ENCODE assay signal across 12 cellular contexts in genomic region chr2:217916504-217917254, GRCh38.
DNase-seq lines count a peak whose midpoint lies in the region; ATAC-seq and TF ChIP-seq lines count a peak whose summit lies in the region.
"Had no signal": no experiment of that assay in that cellular context is flagged by ENCODE, and none has a peak within 500 bp of the region (broad histone marks: within the 10 kb centered on the region; RNA-seq: fewer than 3 reads in every experiment).

No MANE protein-coding gene starts in this region.

- peaks cover 71% of the 10 kb centered on the region for H3K4me1 Mint-ChIP-seq in osteocyte (ENCODE audit: unreplicated experiment)

- WGBS in adrenal gland, 4 donors = 48 to 62% (median 57%) methylated on average over 10 of the region's 10 CpGs
- 16 to 45% methylated on average over 3 to 9 of the region's 10 CpGs for WGBS in gastroesophageal sphincter (ENCODE audit: low coverage in 1 of 2), 2 donors
- WGBS in upper lobe of left lung, 2 donors = 34 to 44% methylated on average over 5 to 10 of the region's 10 CpGs

- H3K9me3 ChIP-seq in adrenal gland (replicated peaks in 1 of 3) (no peaks in the 10 kb centered on the region), gastroesophageal sphincter (no peaks in the 10 kb centered on the region), upper lobe of left lung (no peaks in the 10 kb centered on the region)

- TF ChIP-seq CTCF in adrenal gland (IDR thresholded peaks at IDR 0.05) (no peak), gastroesophageal sphincter (IDR thresholded peaks at IDR 0.05) (no peak), osteocyte (IDR thresholded peaks at IDR 0.05) (no peak), upper lobe of left lung (IDR thresholded peaks at IDR 0.05) (no peak), GM10266 (IDR thresholded peaks at IDR 0.05; ENCODE audit: control insufficient read depth, insufficient read depth, low read depth, missing control alignments) (no peak)

- no peaks in the 10 kb centered on the region for H3K27me3 Mint-ChIP-seq in osteocyte (ENCODE audit: unreplicated experiment)

- H3K4me3 ChIP-seq in adrenal gland (no peak overlapping the region), gastroesophageal sphincter (peak overlapping the region in 1 of 2 donors; percentile 4), upper lobe of left lung (peak overlapping the region in 1 of 4 donors; percentile 3)
- H3K4me3 ChIP-seq: hepatocyte had no signal

- H3K27ac ChIP-seq in adrenal gland (peak overlapping the region; percentile 37 to 98 (median 67)), gastroesophageal sphincter (peak overlapping the region; percentile 97 to 99 (median 97)), upper lobe of left lung (peak overlapping the region; percentile 89 to 95 (median 90))
- H3K27ac ChIP-seq: hepatocyte had no signal

- H3K27me3 ChIP-seq in adrenal gland (no peaks in the 10 kb centered on the region), gastroesophageal sphincter (no peaks in the 10 kb centered on the region), upper lobe of left lung (no peaks in the 10 kb centered on the region)
- H3K27me3 ChIP-seq: hepatocyte had no signal

- TF ChIP-seq EP300 in gastroesophageal sphincter (IDR thresholded peaks at IDR 0.05) (no peak), upper lobe of left lung (IDR thresholded peaks at IDR 0.05) (peak in 1 of 4 donors; percentile 21)

- peaks cover 15% of the 10 kb centered on the region for H3K36me3 Mint-ChIP-seq in osteocyte (ENCODE audit: unreplicated experiment)

- H3K36me3 ChIP-seq in adrenal gland (replicated peaks in 1 of 2) (peaks cover 0 to 21% of the 10 kb centered on the region in 2 donors), gastroesophageal sphincter (peaks cover 0 to 30% of the 10 kb centered on the region in 2 donors), upper lobe of left lung (peaks cover 0 to 43% (median 0%) of the 10 kb centered on the region in 4 donors)

- H3K27ac Mint-ChIP-seq in osteocyte (ENCODE audit: unreplicated experiment) = peak overlapping the region; percentile 28
- H3K27ac Mint-ChIP-seq: activated naive CD4-positive, alpha-beta T cell treated with anti-CD3 and anti-CD28 coated beads for 36 hours had no signal

- no peak overlapping the region for H3K4me3 Mint-ChIP-seq in osteocyte (ENCODE audit: unreplicated experiment)
- H3K4me3 Mint-ChIP-seq: activated naive CD4-positive, alpha-beta T cell treated with anti-CD3 and anti-CD28 coated beads for 36 hours; neural crest cell had no signal

- DNase-seq in adrenal gland = peak in 3 of 7 donors; percentile 57 to 70 (median 69)
- no peak for DNase-seq in osteocyte (ENCODE audit: extremely low spot score, unreplicated experiment)
- DNase-seq in upper lobe of left lung = peak in 1 of 2 donors; percentile 74
- no peak for DNase-seq in GM10266 (ENCODE audit: extremely low spot score)
- no peak for DNase-seq in NCI-H748 (lab: John Stamatoyannopoulos, UW; ENCODE audit: unreplicated experiment)
- DNase-seq: activated naive CD4-positive, alpha-beta T cell treated with anti-CD3 and anti-CD28 coated beads for 36 hours; erythroblast had no signal

- ATAC-seq in gastroesophageal sphincter = peak; percentile 21
- peak in 1 of 2 donors; percentile 27 for ATAC-seq in upper lobe of left lung (ENCODE audit: low FRiP score in 2 of 2)
- no peak for ATAC-seq in HG03469 (IDR thresholded peaks at IDR 0.05; ENCODE audit: unreplicated experiment)
- ATAC-seq: SK-N-SH treated with all-trans-retinoic acid at 6 μM for 48 hours had no signal

- H3K4me1 ChIP-seq in adrenal gland (replicated peaks in 1 of 2) (peaks cover 74 to 97% of the 10 kb centered on the region in 2 donors), gastroesophageal sphincter (peaks cover 57 to 100% (median 98%) of the 10 kb centered on the region in 3 donors), upper lobe of left lung (peaks cover 98 to 100% (median 99%) of the 10 kb centered on the region in 4 donors)

- H3K9me3 Mint-ChIP-seq in osteocyte (ENCODE audit: unreplicated experiment) = no peaks in the 10 kb centered on the region
- H3K9me3 Mint-ChIP-seq: activated naive CD4-positive, alpha-beta T cell treated with anti-CD3 and anti-CD28 coated beads for 36 hours; neural crest cell had no signal

- TF ChIP-seq POLR2A in adrenal gland (IDR thresholded peaks at IDR 0.05) (no peak), gastroesophageal sphincter (IDR thresholded peaks at IDR 0.05) (no peak), upper lobe of left lung (IDR thresholded peaks at IDR 0.05) (peak in 1 of 4 donors; percentile 17)

- intact Hi-C loops in adrenal gland (cut with DNase I) = no loop called here
